ENCODE assay signal across 1 cellular context in genomic region chr3:120741320-120741719, GRCh38.
TF ChIP-seq lines count a peak whose summit lies in the region.

No MANE protein-coding gene starts in this region.

TF ChIP-seq in HCT116, 20 proteins besides CTCF, POLR2A, EP300 and RAD21 (continued from another document):
- TF ChIP-seq EZH2phosphoT487 (IDR thresholded peaks at IDR 0.05; ENCODE audit: borderline replicate concordance) (no peak), EGR1 (IDR thresholded peaks at IDR 0.05; ENCODE audit: low read depth) (no peak), ZBTB33 (IDR thresholded peaks at IDR 0.05; ENCODE audit: extremely low read depth, insufficient replicate concordance, low read length) (no peak), JUND (IDR thresholded peaks at IDR 0.05) (no peak), SIN3A (IDR thresholded peaks at IDR 0.05; ENCODE audit: low read depth) (no peak), POLR2AphosphoS5 (IDR thresholded peaks at IDR 0.05; ENCODE audit: low read depth, low read length) (no peak), CEBPB (IDR thresholded peaks at IDR 0.05; ENCODE audit: low read depth) (no peak), REST (IDR thresholded peaks at IDR 0.05; ENCODE audit: low read depth) (no peak), ZNF274 (IDR thresholded peaks at IDR 0.05; ENCODE audit: low read depth, low read length) (no peak), TCF7L2 (IDR thresholded peaks at IDR 0.05; ENCODE audit: borderline replicate concordance, extremely low read depth, insufficient read depth, insufficient read length) (no peak), SP1 (IDR thresholded peaks at IDR 0.05; ENCODE audit: low read depth) (no peak)
- TF ChIP-seq, protein P1, sequence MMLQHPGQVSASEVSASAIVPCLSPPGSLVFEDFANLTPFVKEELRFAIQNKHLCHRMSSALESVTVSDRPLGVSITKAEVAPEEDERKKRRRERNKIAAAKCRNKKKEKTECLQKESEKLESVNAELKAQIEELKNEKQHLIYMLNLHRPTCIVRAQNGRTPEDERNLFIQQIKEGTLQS (IDR thresholded peaks at IDR 0.05) = no peak
- TF ChIP-seq, protein P2, sequence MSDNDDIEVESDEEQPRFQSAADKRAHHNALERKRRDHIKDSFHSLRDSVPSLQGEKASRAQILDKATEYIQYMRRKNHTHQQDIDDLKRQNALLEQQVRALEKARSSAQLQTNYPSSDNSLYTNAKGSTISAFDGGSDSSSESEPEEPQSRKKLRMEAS (IDR thresholded peaks at IDR 0.05) = no peak
